1 cellular context compared by ENCODE assay signal in the genomic region with DNA sequence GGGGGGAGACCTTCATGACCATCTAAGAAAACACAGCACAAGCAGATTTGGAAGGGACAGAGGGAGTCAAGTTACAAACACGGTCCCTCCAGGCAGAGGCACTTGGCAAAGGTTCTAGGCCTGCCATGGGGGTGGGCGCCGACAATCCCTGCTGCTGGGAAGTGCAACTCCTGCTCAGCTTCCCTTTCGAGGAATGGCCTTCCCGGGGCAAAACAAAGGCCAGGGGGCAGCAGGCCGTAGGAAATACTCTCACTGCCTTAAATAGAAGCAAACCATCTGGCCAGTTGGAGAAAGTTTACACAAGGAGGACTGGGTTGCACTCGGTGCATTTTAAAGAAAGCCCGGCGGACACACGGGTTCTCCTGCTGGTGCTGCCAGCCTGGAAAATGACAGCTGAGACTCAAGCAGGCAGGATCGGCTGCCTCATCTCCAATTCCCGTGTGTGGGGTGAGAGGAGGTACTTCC.
TF ChIP-seq lines count a peak whose summit lies in the region.

No MANE protein-coding gene starts in this region.

TF ChIP-seq in HEK293, 187 proteins besides CTCF, POLR2A, EP300 and RAD21 (continued from another document):
- TF ChIP-seq, protein P1, sequence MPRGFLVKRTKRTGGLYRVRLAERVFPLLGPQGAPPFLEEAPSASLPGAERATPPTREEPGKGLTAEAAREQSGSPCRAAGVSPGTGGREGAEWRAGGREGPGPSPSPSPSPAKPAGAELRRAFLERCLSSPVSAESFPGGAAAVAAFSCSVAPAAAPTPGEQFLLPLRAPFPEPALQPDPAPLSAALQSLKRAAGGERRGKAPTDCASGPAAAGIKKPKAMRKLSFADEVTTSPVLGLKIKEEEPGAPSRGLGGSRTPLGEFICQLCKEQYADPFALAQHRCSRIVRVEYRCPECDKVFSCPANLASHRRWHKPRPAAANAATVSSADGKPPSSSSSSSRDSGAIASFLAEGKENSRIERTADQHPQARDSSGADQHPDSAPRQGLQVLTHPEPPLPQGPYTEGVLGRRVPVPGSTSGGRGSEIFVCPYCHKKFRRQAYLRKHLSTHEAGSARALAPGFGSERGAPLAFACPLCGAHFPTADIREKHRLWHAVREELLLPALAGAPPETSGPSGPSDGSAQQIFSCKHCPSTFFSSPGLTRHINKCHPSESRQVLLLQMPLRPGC (tag by site-specific recombination; IDR thresholded peaks at IDR 0.05) = no peak
- no peak for TF ChIP-seq ZSCAN30 (tag by site-specific recombination; IDR thresholded peaks at IDR 0.05)
- no peak for TF ChIP-seq ZNF837 (tag by site-specific recombination; IDR thresholded peaks at IDR 0.05)
- no peak for TF ChIP-seq ZNF394 (tag by site-specific recombination; IDR thresholded peaks at IDR 0.05; ENCODE audit: borderline replicate concordance)
- TF ChIP-seq MEIS1 (CRISPR knock-in tag; IDR thresholded peaks at IDR 0.05; ENCODE audit: borderline replicate concordance) = no peak
- no peak for TF ChIP-seq ZNF311 (tag by site-specific recombination; IDR thresholded peaks at IDR 0.05; ENCODE audit: borderline replicate concordance)
- TF ChIP-seq, protein P2, sequence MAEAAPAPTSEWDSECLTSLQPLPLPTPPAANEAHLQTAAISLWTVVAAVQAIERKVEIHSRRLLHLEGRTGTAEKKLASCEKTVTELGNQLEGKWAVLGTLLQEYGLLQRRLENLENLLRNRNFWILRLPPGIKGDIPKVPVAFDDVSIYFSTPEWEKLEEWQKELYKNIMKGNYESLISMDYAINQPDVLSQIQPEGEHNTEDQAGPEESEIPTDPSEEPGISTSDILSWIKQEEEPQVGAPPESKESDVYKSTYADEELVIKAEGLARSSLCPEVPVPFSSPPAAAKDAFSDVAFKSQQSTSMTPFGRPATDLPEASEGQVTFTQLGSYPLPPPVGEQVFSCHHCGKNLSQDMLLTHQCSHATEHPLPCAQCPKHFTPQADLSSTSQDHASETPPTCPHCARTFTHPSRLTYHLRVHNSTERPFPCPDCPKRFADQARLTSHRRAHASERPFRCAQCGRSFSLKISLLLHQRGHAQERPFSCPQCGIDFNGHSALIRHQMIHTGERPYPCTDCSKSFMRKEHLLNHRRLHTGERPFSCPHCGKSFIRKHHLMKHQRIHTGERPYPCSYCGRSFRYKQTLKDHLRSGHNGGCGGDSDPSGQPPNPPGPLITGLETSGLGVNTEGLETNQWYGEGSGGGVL (tag by site-specific recombination; IDR thresholded peaks at IDR 0.05) = peak; percentile 77
- TF ChIP-seq ZFP41 (tag by site-specific recombination; IDR thresholded peaks at IDR 0.05; ENCODE audit: borderline replicate concordance) = no peak
- TF ChIP-seq, protein P3, sequence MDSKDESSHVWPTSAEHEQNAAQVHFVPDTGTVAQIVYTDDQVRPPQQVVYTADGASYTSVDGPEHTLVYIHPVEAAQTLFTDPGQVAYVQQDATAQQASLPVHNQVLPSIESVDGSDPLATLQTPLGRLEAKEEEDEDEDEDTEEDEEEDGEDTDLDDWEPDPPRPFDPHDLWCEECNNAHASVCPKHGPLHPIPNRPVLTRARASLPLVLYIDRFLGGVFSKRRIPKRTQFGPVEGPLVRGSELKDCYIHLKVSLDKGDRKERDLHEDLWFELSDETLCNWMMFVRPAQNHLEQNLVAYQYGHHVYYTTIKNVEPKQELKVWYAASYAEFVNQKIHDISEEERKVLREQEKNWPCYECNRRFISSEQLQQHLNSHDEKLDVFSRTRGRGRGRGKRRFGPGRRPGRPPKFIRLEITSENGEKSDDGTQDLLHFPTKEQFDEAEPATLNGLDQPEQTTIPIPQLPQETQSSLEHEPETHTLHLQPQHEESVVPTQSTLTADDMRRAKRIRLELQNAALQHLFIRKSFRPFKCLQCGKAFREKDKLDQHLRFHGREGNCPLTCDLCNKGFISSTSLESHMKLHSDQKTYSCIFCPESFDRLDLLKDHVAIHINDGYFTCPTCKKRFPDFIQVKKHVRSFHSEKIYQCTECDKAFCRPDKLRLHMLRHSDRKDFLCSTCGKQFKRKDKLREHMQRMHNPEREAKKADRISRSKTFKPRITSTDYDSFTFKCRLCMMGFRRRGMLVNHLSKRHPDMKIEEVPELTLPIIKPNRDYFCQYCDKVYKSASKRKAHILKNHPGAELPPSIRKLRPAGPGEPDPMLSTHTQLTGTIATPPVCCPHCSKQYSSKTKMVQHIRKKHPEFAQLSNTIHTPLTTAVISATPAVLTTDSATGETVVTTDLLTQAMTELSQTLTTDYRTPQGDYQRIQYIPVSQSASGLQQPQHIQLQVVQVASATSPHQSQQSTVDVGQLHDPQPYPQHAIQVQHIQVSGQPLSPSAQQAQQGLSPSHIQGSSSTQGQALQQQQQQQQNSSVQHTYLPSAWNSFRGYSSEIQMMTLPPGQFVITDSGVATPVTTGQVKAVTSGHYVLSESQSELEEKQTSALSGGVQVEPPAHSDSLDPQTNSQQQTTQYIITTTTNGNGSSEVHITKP (tag by site-specific recombination; IDR thresholded peaks at IDR 0.05) = 0 out of 2 replicates have a peak, but pooled peaks have one; percentile 12
- TF ChIP-seq OSR2 (tag by site-specific recombination; IDR thresholded peaks at IDR 0.05) = no peak
- TF ChIP-seq ZBTB48 (tag by site-specific recombination; IDR thresholded peaks at IDR 0.05) = 0 out of 2 replicates have a peak, but pooled peaks have one; percentile 21
- TF ChIP-seq, protein P4, sequence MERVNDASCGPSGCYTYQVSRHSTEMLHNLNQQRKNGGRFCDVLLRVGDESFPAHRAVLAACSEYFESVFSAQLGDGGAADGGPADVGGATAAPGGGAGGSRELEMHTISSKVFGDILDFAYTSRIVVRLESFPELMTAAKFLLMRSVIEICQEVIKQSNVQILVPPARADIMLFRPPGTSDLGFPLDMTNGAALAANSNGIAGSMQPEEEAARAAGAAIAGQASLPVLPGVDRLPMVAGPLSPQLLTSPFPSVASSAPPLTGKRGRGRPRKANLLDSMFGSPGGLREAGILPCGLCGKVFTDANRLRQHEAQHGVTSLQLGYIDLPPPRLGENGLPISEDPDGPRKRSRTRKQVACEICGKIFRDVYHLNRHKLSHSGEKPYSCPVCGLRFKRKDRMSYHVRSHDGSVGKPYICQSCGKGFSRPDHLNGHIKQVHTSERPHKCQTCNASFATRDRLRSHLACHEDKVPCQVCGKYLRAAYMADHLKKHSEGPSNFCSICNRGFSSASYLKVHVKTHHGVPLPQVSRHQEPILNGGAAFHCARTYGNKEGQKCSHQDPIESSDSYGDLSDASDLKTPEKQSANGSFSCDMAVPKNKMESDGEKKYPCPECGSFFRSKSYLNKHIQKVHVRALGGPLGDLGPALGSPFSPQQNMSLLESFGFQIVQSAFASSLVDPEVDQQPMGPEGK (tag by site-specific recombination; IDR thresholded peaks at IDR 0.05) = 0 out of 2 replicates have a peak, but pooled peaks have one; percentile 25
- no peak for TF ChIP-seq ZNF354C (tag by site-specific recombination; IDR thresholded peaks at IDR 0.05; ENCODE audit: borderline replicate concordance, low read depth)
- TF ChIP-seq, protein P5, sequence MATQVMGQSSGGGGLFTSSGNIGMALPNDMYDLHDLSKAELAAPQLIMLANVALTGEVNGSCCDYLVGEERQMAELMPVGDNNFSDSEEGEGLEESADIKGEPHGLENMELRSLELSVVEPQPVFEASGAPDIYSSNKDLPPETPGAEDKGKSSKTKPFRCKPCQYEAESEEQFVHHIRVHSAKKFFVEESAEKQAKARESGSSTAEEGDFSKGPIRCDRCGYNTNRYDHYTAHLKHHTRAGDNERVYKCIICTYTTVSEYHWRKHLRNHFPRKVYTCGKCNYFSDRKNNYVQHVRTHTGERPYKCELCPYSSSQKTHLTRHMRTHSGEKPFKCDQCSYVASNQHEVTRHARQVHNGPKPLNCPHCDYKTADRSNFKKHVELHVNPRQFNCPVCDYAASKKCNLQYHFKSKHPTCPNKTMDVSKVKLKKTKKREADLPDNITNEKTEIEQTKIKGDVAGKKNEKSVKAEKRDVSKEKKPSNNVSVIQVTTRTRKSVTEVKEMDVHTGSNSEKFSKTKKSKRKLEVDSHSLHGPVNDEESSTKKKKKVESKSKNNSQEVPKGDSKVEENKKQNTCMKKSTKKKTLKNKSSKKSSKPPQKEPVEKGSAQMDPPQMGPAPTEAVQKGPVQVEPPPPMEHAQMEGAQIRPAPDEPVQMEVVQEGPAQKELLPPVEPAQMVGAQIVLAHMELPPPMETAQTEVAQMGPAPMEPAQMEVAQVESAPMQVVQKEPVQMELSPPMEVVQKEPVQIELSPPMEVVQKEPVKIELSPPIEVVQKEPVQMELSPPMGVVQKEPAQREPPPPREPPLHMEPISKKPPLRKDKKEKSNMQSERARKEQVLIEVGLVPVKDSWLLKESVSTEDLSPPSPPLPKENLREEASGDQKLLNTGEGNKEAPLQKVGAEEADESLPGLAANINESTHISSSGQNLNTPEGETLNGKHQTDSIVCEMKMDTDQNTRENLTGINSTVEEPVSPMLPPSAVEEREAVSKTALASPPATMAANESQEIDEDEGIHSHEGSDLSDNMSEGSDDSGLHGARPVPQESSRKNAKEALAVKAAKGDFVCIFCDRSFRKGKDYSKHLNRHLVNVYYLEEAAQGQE (tag by site-specific recombination; IDR thresholded peaks at IDR 0.05) = no peak
- TF ChIP-seq GLI4 (tag by site-specific recombination; IDR thresholded peaks at IDR 0.05) = no peak
- TF ChIP-seq, protein P6, sequence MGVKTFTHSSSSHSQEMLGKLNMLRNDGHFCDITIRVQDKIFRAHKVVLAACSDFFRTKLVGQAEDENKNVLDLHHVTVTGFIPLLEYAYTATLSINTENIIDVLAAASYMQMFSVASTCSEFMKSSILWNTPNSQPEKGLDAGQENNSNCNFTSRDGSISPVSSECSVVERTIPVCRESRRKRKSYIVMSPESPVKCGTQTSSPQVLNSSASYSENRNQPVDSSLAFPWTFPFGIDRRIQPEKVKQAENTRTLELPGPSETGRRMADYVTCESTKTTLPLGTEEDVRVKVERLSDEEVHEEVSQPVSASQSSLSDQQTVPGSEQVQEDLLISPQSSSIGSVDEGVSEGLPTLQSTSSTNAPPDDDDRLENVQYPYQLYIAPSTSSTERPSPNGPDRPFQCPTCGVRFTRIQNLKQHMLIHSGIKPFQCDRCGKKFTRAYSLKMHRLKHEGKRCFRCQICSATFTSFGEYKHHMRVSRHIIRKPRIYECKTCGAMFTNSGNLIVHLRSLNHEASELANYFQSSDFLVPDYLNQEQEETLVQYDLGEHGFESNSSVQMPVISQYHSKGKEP (tag by site-specific recombination; IDR thresholded peaks at IDR 0.05) = no peak
- TF ChIP-seq ZNF274 (IDR thresholded peaks at IDR 0.05; ENCODE audit: low read length) = no peak
- TF ChIP-seq ZNF274 (tag by site-specific recombination; IDR thresholded peaks at IDR 0.05; ENCODE audit: borderline replicate concordance) = no peak
- TF ChIP-seq ZNF660 (tag by site-specific recombination; IDR thresholded peaks at IDR 0.05) = no peak
- TF ChIP-seq ZNF768 (tag by site-specific recombination; IDR thresholded peaks at IDR 0.05) = no peak
- TF ChIP-seq SCRT1 (tag by site-specific recombination; IDR thresholded peaks at IDR 0.05; ENCODE audit: borderline replicate concordance) = no peak
